In the genomic region with DNA sequence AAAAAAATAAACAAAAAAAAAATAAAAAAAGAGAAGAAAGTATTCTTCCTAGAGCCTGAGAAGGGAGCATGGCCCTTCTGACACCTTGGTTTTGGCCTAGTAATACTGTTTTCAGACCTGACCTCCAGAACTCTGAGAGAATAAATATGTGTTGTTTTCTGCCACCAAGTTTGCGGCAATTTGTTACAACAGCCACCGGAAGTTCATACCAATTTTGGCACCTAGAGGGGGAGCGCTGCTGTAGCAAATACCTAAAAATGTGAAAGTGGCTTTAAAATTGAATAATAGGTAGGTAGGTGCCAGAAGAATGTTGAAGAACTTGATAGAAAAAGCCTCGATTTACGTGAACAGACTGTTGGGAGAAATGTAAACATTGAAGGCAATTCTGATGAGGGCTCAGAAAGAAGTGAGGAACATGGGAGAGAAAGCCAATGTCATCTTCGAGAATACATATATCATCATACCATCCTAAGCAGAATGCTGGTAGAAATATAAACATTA, we compare ENCODE assay signal across 43 cellular contexts. TPM values are rescaled to one million over a fixed set of nuclear protein-coding genes. Genes with fewer than 3 reads are reported as not detected.
"Had no signal": no experiment of that assay in that cellular context is flagged by ENCODE, and none has a peak within 500 bp of the region (broad histone marks: within the 10 kb centered on the region; RNA-seq: fewer than 3 reads in every experiment).

No MANE protein-coding gene starts in this region.

- ATAC-seq: activated naive CD4-positive, alpha-beta T cell treated with anti-CD3 and anti-CD28 coated beads, Interleukin-2, amount 50 U/mL, for 72 hours; activated naive CD8-positive, alpha-beta T cell treated with anti-CD3 and anti-CD28 coated beads, Interleukin-2, amount 50 U/mL, for 24 hours; activated T-cell treated with anti-CD3 and anti-CD28 coated beads, Interleukin-2, amount 50 U/mL, for 4 hours; activated T-cell treated with anti-CD3 and anti-CD28 coated beads, Interleukin-2, amount 50 U/mL, for 72 hours; activated T-helper 17 cell treated with anti-CD3 and anti-CD28 coated beads, Interleukin-2, amount 50 U/mL, for 72 hours; body of pancreas had no signal

- H3K4me1 ChIP-seq: adrenal gland, ascending aorta, body of pancreas, breast epithelium had no signal

- FAIRE-seq: bronchial epithelial cell had no signal

- H3K27ac Mint-ChIP-seq: activated naive CD4-positive, alpha-beta T cell treated with anti-CD3 and anti-CD28 coated beads for 36 hours; activated naive CD4-positive, alpha-beta T cell treated with anti-CD3 and anti-CD28 coated beads, Interleukin-2, amount 10 ng/mL, durations not matched to agents 7 days and 5 days; activated naive CD4-positive, alpha-beta T cell treated with anti-CD3 and anti-CD28 coated beads, Interleukin-2, amount 50 U/mL, for 24 hours; activated naive CD4-positive, alpha-beta T cell treated with anti-CD3 and anti-CD28 coated beads, Interleukin-2, amount 50 U/mL, for 72 hours; activated naive CD8-positive, alpha-beta T cell; activated naive CD8-positive, alpha-beta T cell treated with anti-CD3 and anti-CD28 coated beads for 36 hours; activated naive CD8-positive, alpha-beta T cell treated with anti-CD3 and anti-CD28 coated beads, Interleukin-2, amount 10 ng/mL, durations not matched to agents 7 days and 5 days; activated naive CD8-positive, alpha-beta T cell treated with anti-CD3 and anti-CD28 coated beads, Interleukin-2, amount 50 U/mL, for 24 hours; activated T-cell treated with anti-CD3 and anti-CD28 coated beads, Interleukin-2, amount 50 U/mL, for 24 hours; activated T-cell treated with anti-CD3 and anti-CD28 coated beads, Interleukin-2, amount 50 U/mL, for 72 hours; activated T-helper 1 cell treated with anti-CD3 and anti-CD28 coated beads, Interleukin-12 subunit alpha, Interleukin-12 subunit beta, Interleukin-2, Interleukin-4 antibody, amounts not matched to agents 30 ng/mL and 10 ng/mL and 1 ng/mL, durations not matched to agents 14 hours and 24 hours and 36 hours; activated T-helper 17 cell treated with anti-CD3 and anti-CD28 coated beads, Interleukin-2, amount 50 U/mL, for 72 hours; activated T-helper 2 cell treated with anti-CD3 and anti-CD28 coated beads, Interferon-gamma antibody, Interleukin-2, Interleukin-4, amounts not matched to agents 10 μg/mL and 5 μg/mL and 100 μg/mL, durations not matched to agents 14 hours and 24 hours and 36 hours; brain had no signal

- H3K4me3 ChIP-seq: adrenal gland, ascending aorta, body of pancreas, breast epithelium, cardiac muscle cell had no signal

- H3K4me1 Mint-ChIP-seq: activated naive CD4-positive, alpha-beta T cell treated with anti-CD3 and anti-CD28 coated beads, Interleukin-2, amount 10 ng/mL, durations not matched to agents 7 days and 5 days; activated naive CD4-positive, alpha-beta T cell treated with anti-CD3 and anti-CD28 coated beads, Interleukin-2, amount 50 U/mL, for 24 hours; activated naive CD8-positive, alpha-beta T cell treated with anti-CD3 and anti-CD28 coated beads, Interleukin-2, amount 10 ng/mL, durations not matched to agents 7 days and 5 days; activated T-helper 17 cell treated with anti-CD3 and anti-CD28 coated beads, Interleukin-2, amount 50 U/mL, for 72 hours; brain; central memory CD8-positive, alpha-beta T cell had no signal

- H3K36me3 Mint-ChIP-seq: activated naive CD4-positive, alpha-beta T cell treated with anti-CD3 and anti-CD28 coated beads, Interleukin-2, amount 10 ng/mL, durations not matched to agents 7 days and 5 days; activated naive CD4-positive, alpha-beta T cell treated with anti-CD3 and anti-CD28 coated beads, Interleukin-2, amount 50 U/mL, for 24 hours; activated naive CD4-positive, alpha-beta T cell treated with anti-CD3 and anti-CD28 coated beads, Interleukin-2, amount 50 U/mL, for 72 hours; activated naive CD8-positive, alpha-beta T cell; activated naive CD8-positive, alpha-beta T cell treated with anti-CD3 and anti-CD28 coated beads for 36 hours; activated naive CD8-positive, alpha-beta T cell treated with anti-CD3 and anti-CD28 coated beads, Interleukin-2, amount 10 ng/mL, durations not matched to agents 7 days and 5 days; brain had no signal

- H3K27me3 ChIP-seq: ascending aorta, body of pancreas, brain microvascular endothelial cell, cardiac muscle cell had no signal

- H3K9me3 ChIP-seq: adrenal gland, ascending aorta, body of pancreas, breast epithelium had no signal

- H3K27me3 Mint-ChIP-seq: activated naive CD4-positive, alpha-beta T cell treated with anti-CD3 and anti-CD28 coated beads, Interleukin-2, amount 50 U/mL, for 24 hours; activated naive CD8-positive, alpha-beta T cell; activated naive CD8-positive, alpha-beta T cell treated with anti-CD3 and anti-CD28 coated beads for 36 hours; activated naive CD8-positive, alpha-beta T cell treated with anti-CD3 and anti-CD28 coated beads, Interleukin-2, amount 10 ng/mL, durations not matched to agents 7 days and 5 days; activated T-helper 17 cell treated with anti-CD3 and anti-CD28 coated beads, Interleukin-2, amount 50 U/mL, for 72 hours; central memory CD8-positive, alpha-beta T cell had no signal

- H3K9me3 Mint-ChIP-seq: activated naive CD4-positive, alpha-beta T cell treated with anti-CD3 and anti-CD28 coated beads for 36 hours; activated naive CD4-positive, alpha-beta T cell treated with anti-CD3 and anti-CD28 coated beads, Interleukin-2, amount 10 ng/mL, durations not matched to agents 7 days and 5 days; activated naive CD4-positive, alpha-beta T cell treated with anti-CD3 and anti-CD28 coated beads, Interleukin-2, amount 50 U/mL, for 24 hours; activated naive CD8-positive, alpha-beta T cell treated with anti-CD3 and anti-CD28 coated beads, Interleukin-2, amount 10 ng/mL, durations not matched to agents 7 days and 5 days; activated naive CD8-positive, alpha-beta T cell treated with anti-CD3 and anti-CD28 coated beads, Interleukin-2, amount 50 U/mL, for 24 hours; activated T-cell treated with anti-CD3 and anti-CD28 coated beads, Interleukin-2, amount 50 U/mL, for 4 hours; activated T-helper 1 cell treated with anti-CD3 and anti-CD28 coated beads, Interleukin-12 subunit alpha, Interleukin-12 subunit beta, Interleukin-2, Interleukin-4 antibody, amounts not matched to agents 30 ng/mL and 10 ng/mL and 1 ng/mL, durations not matched to agents 14 hours and 24 hours and 36 hours; activated T-helper 17 cell treated with anti-CD3 and anti-CD28 coated beads, Interleukin-2, amount 50 U/mL, for 72 hours; activated T-helper 2 cell treated with anti-CD3 and anti-CD28 coated beads, Interferon-gamma antibody, Interleukin-2, Interleukin-4, amounts not matched to agents 10 μg/mL and 5 μg/mL and 100 μg/mL, durations not matched to agents 14 hours and 24 hours and 36 hours; central memory CD8-positive, alpha-beta T cell had no signal

- DNase-seq: activated effector memory CD4-positive, alpha-beta T cell treated with anti-CD3 and anti-CD28 coated beads, Interleukin-2, amount 50 U/mL, for 16 hours; activated effector memory CD4-positive, alpha-beta T cell treated with Interleukin-2 at 50 U/mL for 16 hours; activated gamma-delta T cell; activated gamma-delta T cell treated with Interleukin-2 at 50 U/mL for 16 hours; activated naive CD4-positive, alpha-beta T cell; activated naive CD4-positive, alpha-beta T cell treated with anti-CD3 and anti-CD28 coated beads for 36 hours; activated naive CD4-positive, alpha-beta T cell treated with anti-CD3 and anti-CD28 coated beads, Interleukin-2, amount 10 ng/mL, durations not matched to agents 7 days and 5 days; activated naive CD4-positive, alpha-beta T cell treated with anti-CD3 and anti-CD28 coated beads, Interleukin-2, amount 50 U/mL, for 16 hours; activated naive CD4-positive, alpha-beta T cell treated with Interleukin-2 at 50 U/mL for 16 hours; activated naive CD8-positive, alpha-beta T cell treated with anti-CD3 and anti-CD28 coated beads for 36 hours; activated naive CD8-positive, alpha-beta T cell treated with anti-CD3 and anti-CD28 coated beads, Interleukin-2, amount 10 ng/mL, durations not matched to agents 7 days and 5 days; activated naive CD8-positive, alpha-beta T cell treated with anti-CD3 and anti-CD28 coated beads, Interleukin-2, amount 50 U/mL, for 24 hours; activated T-cell treated with anti-CD3 and anti-CD28 coated beads, Interleukin-2, amount 50 U/mL, for 1 hour; activated T-cell treated with anti-CD3 and anti-CD28 coated beads, Interleukin-2, amount 50 U/mL, for 24 hours; activated T-cell treated with anti-CD3 and anti-CD28 coated beads, Interleukin-2, amount 50 U/mL, for 4 hours; activated T-cell treated with anti-CD3 and anti-CD28 coated beads, Interleukin-2, amount 50 U/mL, for 48 hours; activated T-cell treated with anti-CD3 and anti-CD28 coated beads, Interleukin-2, amount 50 U/mL, for 72 hours; adrenal gland; amniotic stem cell; amygdala; anterior cingulate cortex; aorta; body of pancreas; brain microvascular endothelial cell; caudate nucleus; central memory CD4-positive, alpha-beta T cell; cerebellar nuclear complex had no signal

- H3K4me3 Mint-ChIP-seq: activated naive CD4-positive, alpha-beta T cell treated with anti-CD3 and anti-CD28 coated beads for 36 hours; activated naive CD4-positive, alpha-beta T cell treated with anti-CD3 and anti-CD28 coated beads, Interleukin-2, amount 10 ng/mL, durations not matched to agents 7 days and 5 days; activated naive CD4-positive, alpha-beta T cell treated with anti-CD3 and anti-CD28 coated beads, Interleukin-2, amount 50 U/mL, for 24 hours; activated naive CD8-positive, alpha-beta T cell; activated naive CD8-positive, alpha-beta T cell treated with anti-CD3 and anti-CD28 coated beads for 36 hours; activated naive CD8-positive, alpha-beta T cell treated with anti-CD3 and anti-CD28 coated beads, Interleukin-2, amount 10 ng/mL, durations not matched to agents 7 days and 5 days; activated naive CD8-positive, alpha-beta T cell treated with anti-CD3 and anti-CD28 coated beads, Interleukin-2, amount 50 U/mL, for 24 hours; activated T-cell treated with anti-CD3 and anti-CD28 coated beads, Interleukin-2, amount 50 U/mL, for 24 hours; activated T-cell treated with anti-CD3 and anti-CD28 coated beads, Interleukin-2, amount 50 U/mL, for 4 hours; activated T-cell treated with anti-CD3 and anti-CD28 coated beads, Interleukin-2, amount 50 U/mL, for 72 hours; activated T-helper 1 cell treated with anti-CD3 and anti-CD28 coated beads, Interleukin-12 subunit alpha, Interleukin-12 subunit beta, Interleukin-2, Interleukin-4 antibody, amounts not matched to agents 30 ng/mL and 10 ng/mL and 1 ng/mL, durations not matched to agents 14 hours and 24 hours and 36 hours; activated T-helper 17 cell treated with anti-CD3 and anti-CD28 coated beads, Interleukin-2, amount 50 U/mL, for 72 hours; brain; central memory CD8-positive, alpha-beta T cell had no signal

- H3K27ac ChIP-seq: adrenal gland, ascending aorta, body of pancreas, brain microvascular endothelial cell, breast epithelium, cardiac muscle cell had no signal

- H3K36me3 ChIP-seq: adrenal gland, ascending aorta, brain microvascular endothelial cell, breast epithelium, cardiac muscle cell had no signal

RNA-seq across cellular contexts. Expression of gene SPACA5B, which starts 27.5 kb away (rescaled TPM):
- total RNA-seq: activated naive CD4-positive, alpha-beta T cell treated with anti-CD3 and anti-CD28 coated beads for 36 hours; activated naive CD4-positive, alpha-beta T cell treated with anti-CD3 and anti-CD28 coated beads, Interleukin-2, amount 50 U/mL, for 72 hours; activated naive CD8-positive, alpha-beta T cell treated with anti-CD3 and anti-CD28 coated beads for 36 hours; activated naive CD8-positive, alpha-beta T cell treated with anti-CD3 and anti-CD28 coated beads, Interleukin-2, amount 10 ng/mL, durations not matched to agents 7 days and 5 days; activated T-cell treated with anti-CD3 and anti-CD28 coated beads, Interleukin-2, amount 50 U/mL, for 4 hours; activated T-cell treated with anti-CD3 and anti-CD28 coated beads, Interleukin-2, amount 50 U/mL, for 72 hours; activated T-helper 1 cell treated with anti-CD3 and anti-CD28 coated beads, Interleukin-12 subunit alpha, Interleukin-12 subunit beta, Interleukin-2, Interleukin-4 antibody, amounts not matched to agents 30 ng/mL and 10 ng/mL and 1 ng/mL, durations not matched to agents 14 hours and 24 hours and 36 hours; activated T-helper 17 cell treated with anti-CD3 and anti-CD28 coated beads, Interleukin-2, amount 50 U/mL, for 72 hours; activated T-helper 2 cell treated with anti-CD3 and anti-CD28 coated beads, Interferon-gamma antibody, Interleukin-2, Interleukin-4, amounts not matched to agents 10 μg/mL and 5 μg/mL and 100 μg/mL, durations not matched to agents 14 hours and 24 hours and 36 hours; adrenal gland; aorta; ascending aorta; body of pancreas; breast epithelium; bronchial epithelial cell; cardiac muscle cell; cardiac septum; cerebellum; chondrocyte had no signal
- polyA plus RNA-seq: adipose tissue, adrenal gland, aorta, cardiac muscle cell had no signal
